Comparison of ENCODE assay signal across 2 cellular contexts in the genomic region with DNA sequence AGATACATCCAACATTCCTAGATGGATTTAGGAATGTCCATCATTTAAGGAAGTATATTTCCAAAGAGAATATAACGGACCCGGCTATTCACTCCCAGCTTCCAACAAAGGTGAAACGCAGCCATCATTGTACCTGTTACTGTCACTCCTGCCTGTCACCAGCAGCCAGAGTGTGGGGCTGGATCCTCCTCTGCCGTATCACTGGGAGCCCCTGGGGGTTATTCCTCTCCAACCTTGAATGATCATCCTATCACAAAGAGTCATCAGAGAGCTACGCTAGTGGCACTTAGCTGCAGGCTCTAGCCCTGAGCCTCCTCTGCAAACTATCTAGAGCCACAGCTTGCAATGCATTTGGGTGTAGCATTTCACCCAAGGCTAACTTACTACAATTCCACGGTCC.
TF ChIP-seq lines count a peak whose summit lies in the region.

No MANE protein-coding gene starts in this region.

TF ChIP-seq in HepG2, 621 proteins besides CTCF, POLR2A, EP300 and RAD21:
- TF ChIP-seq ZNF761 (CRISPR knock-in tag; conservative IDR thresholded peaks at IDR 0.05) (peak; percentile 48; the same call in 1 of the 2 replicates), ZBTB7A (CRISPR knock-in tag; IDR thresholded peaks at IDR 0.05) (no peak), ZNF614 (CRISPR knock-in tag; IDR thresholded peaks at IDR 0.05; ENCODE audit: borderline replicate concordance) (no peak), MEIS1 (CRISPR knock-in tag; IDR thresholded peaks at IDR 0.05; ENCODE audit: borderline replicate concordance) (peak; percentile 73; the same call in 1 of the 2 replicates), ZNF343 (CRISPR knock-in tag; IDR thresholded peaks at IDR 0.05) (0 out of 2 replicates have a peak, but pooled peaks have one; percentile 17), CBFB (CRISPR knock-in tag; IDR thresholded peaks at IDR 0.05) (no peak), ZNF589 (CRISPR knock-in tag; conservative IDR thresholded peaks at IDR 0.05) (0 out of 2 replicates have a peak, but pooled peaks have one; percentile 25), ZNF382 (CRISPR knock-in tag; IDR thresholded peaks at IDR 0.05; ENCODE audit: borderline replicate concordance) (no peak), RBAK (CRISPR knock-in tag; IDR thresholded peaks at IDR 0.05) (0 out of 2 replicates have a peak, but pooled peaks have one; percentile 67), ZNF7 (CRISPR knock-in tag; IDR thresholded peaks at IDR 0.05) (peak; percentile 39; the same call in 1 of the 2 replicates), ZFP62 (CRISPR knock-in tag; IDR thresholded peaks at IDR 0.05) (no peak), ZBTB21 (CRISPR knock-in tag; IDR thresholded peaks at IDR 0.05) (no peak), CHD4 (IDR thresholded peaks at IDR 0.05; ENCODE audit: borderline replicate concordance, low read length) (peak; percentile 30; the same call in 1 of the 2 replicates), PAWR (CRISPR knock-in tag; IDR thresholded peaks at IDR 0.05; ENCODE audit: borderline replicate concordance) (no peak), ZNF781 (CRISPR knock-in tag; IDR thresholded peaks at IDR 0.05; ENCODE audit: borderline replicate concordance, not compliant biosample characterization) (no peak), NR2F2 (IDR thresholded peaks at IDR 0.05; ENCODE audit: borderline replicate concordance, low read depth) (no peak), ZSCAN29 (CRISPR knock-in tag; conservative IDR thresholded peaks at IDR 0.05) (0 out of 2 replicates have a peak, but pooled peaks have one; percentile 8), ELF4 (CRISPR knock-in tag; IDR thresholded peaks at IDR 0.05; ENCODE audit: borderline replicate concordance) (0 out of 2 replicates have a peak, but pooled peaks have one; percentile 12)
- TF ChIP-seq, protein P1, sequence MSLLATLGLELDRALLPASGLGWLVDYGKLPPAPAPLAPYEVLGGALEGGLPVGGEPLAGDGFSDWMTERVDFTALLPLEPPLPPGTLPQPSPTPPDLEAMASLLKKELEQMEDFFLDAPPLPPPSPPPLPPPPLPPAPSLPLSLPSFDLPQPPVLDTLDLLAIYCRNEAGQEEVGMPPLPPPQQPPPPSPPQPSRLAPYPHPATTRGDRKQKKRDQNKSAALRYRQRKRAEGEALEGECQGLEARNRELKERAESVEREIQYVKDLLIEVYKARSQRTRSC (CRISPR knock-in tag; IDR thresholded peaks at IDR 0.05; ENCODE audit: low read depth) = 0 out of 2 replicates have a peak, but pooled peaks have one; percentile 62

TF ChIP-seq in H1, 55 proteins besides CTCF, POLR2A, EP300 and RAD21:
- TF ChIP-seq FOSL1 (IDR thresholded peaks at IDR 0.05; ENCODE audit: insufficient read depth, low read depth, low read length) (no peak), SIN3A (conservative IDR thresholded peaks at IDR 0.05 in 1 of 2, IDR thresholded peaks at IDR 0.05 in 1 of 2; ENCODE audit: low read depth in 1 of 2, low read length in 2 of 2) (0 out of 4 replicates have a peak, but pooled peaks of 1 of the 2 experiments have one; percentile 3)
